In genomic region chr18:37778417-37779165, GRCh38 we compare ENCODE assay signal across 8 cellular contexts.
DNase-seq lines count a peak whose midpoint lies in the region; ATAC-seq, FAIRE-seq and TF ChIP-seq lines count a peak whose summit lies in the region.

No MANE protein-coding gene starts in this region.

- H3K36me3 ChIP-seq in NT2/D1 (ENCODE audit: insufficient read depth, insufficient read length, low read length), result no peaks in the 10 kb centered on the region
- no peaks in the 10 kb centered on the region for H3K36me3 ChIP-seq in GM12878 (ENCODE audit: control insufficient read depth in 2 of 2, insufficient read depth in 2 of 2, low read length in 1 of 2)
- H3K36me3 ChIP-seq in kidney epithelial cell (ENCODE audit: control insufficient read depth, insufficient read depth, low read length), result no peaks in the 10 kb centered on the region

- BruUV-seq in Calu3 (replicated peaks; lab: Mats Ljungman, UMichigan) (no TSS peak), GM12878 (replicated peaks; lab: Mats Ljungman, UMichigan) (no TSS peak)

- TF ChIP-seq POLR2A in GM12878 (IDR thresholded peaks at IDR 0.05; ENCODE audit: low read depth, low read length), result no peak

- in situ Hi-C loops in GM12878 (cut with MboI), result no loop called here

- no peak overlapping the region for H3K27ac Mint-ChIP-seq in Calu3 (ENCODE audit: unreplicated experiment)

- H3K27ac ChIP-seq in GM12878 (ENCODE audit: control insufficient read depth, insufficient read depth), result no peak overlapping the region

- intact Hi-C loops in Calu3 (cut with micrococcal nuclease; ENCODE audit: unreplicated experiment) (loop anchor here (5.0 kb wide), 1 partner anchor 649 kb away; no protein-coding TSS in a partner anchor), GM12878 (cut with micrococcal nuclease; ENCODE audit: unreplicated experiment) (no loop called here)

- no peak overlapping the region for H3K4me3 Mint-ChIP-seq in Calu3 (ENCODE audit: low read depth, unreplicated experiment)

- SMC1A ChIA-PET in GM12878 (lab: Charles Lee; ENCODE audit: uncharacterized antibody, unreplicated experiment), result no interaction called here

- H3K27me3 Mint-ChIP-seq in Calu3 (ENCODE audit: unreplicated experiment), result peaks cover 25% of the 10 kb centered on the region

- H3K9me3 Mint-ChIP-seq in Calu3 (ENCODE audit: low read depth, unreplicated experiment), result peaks cover 3% of the 10 kb centered on the region

- no peak overlapping the region for H2AFZ ChIP-seq in GM12878 (ENCODE audit: control insufficient read depth, low read depth, low read length)

- no peak for FAIRE-seq in GM12878 (lab: Jason Lieb, UNC)

- H3K9me3 ChIP-seq in NT2/D1 (ENCODE audit: insufficient read depth, low read length), result no peaks in the 10 kb centered on the region
- no peaks in the 10 kb centered on the region for H3K9me3 ChIP-seq in GM12878 (replicated peaks; ENCODE audit: control insufficient read depth, insufficient read depth, low read length)

- POLR2A ChIA-PET in GM12878 (lab: Charles Lee), result no interaction called here

- H3K4me2 ChIP-seq in GM12878 (ENCODE audit: control insufficient read depth, insufficient read depth), result no peak overlapping the region

- H3K36me3 Mint-ChIP-seq in Calu3 (ENCODE audit: insufficient read depth, unreplicated experiment), result no peaks in the 10 kb centered on the region

- WGBS in GM12878 (ENCODE audit: insufficient coverage, insufficient replicate concordance, low lambda C conversion rate, missing lambda C conversion rate), result 27% methylated on average over 21 of the region's 21 CpGs

- H3K4me1 Mint-ChIP-seq in Calu3 (ENCODE audit: low read depth, unreplicated experiment), result no peaks in the 10 kb centered on the region

- TF ChIP-seq CTCF in Calu3 (IDR thresholded peaks at IDR 0.05; ENCODE audit: unreplicated experiment), result peak; percentile 78
- TF ChIP-seq CTCF in GM12878 (IDR thresholded peaks at IDR 0.05 in 2 of 3, conservative IDR thresholded peaks at IDR 0.05 in 1 of 3; ENCODE audit: control insufficient read depth in 2 of 3, extremely low read depth in 1 of 3, insufficient read depth in 1 of 3, low read depth in 3 of 3, low read length in 3 of 3), result peak; percentile 67 to 84 (median 69)
- peak; percentile 90 for TF ChIP-seq CTCF in kidney epithelial cell (IDR thresholded peaks at IDR 0.05; ENCODE audit: insufficient read depth, low read length, poor library complexity, severe bottlenecking)

- CTCF ChIA-PET in Calu3 (lab: Charles Lee) (interaction anchor here (1.5 kb wide), 1 partner anchor 1793 kb away, joined by 3 read pairs; no protein-coding TSS in a partner anchor), GM12878 (lab: Yijun Ruan, JAX) (interaction anchor here (0.6 to 1.5 kb wide), 8 partner anchors 11 to 564 kb away, joined by 3 to 6 read pairs (median 4); no protein-coding TSS in a partner anchor)

- H3K4me1 ChIP-seq in NT2/D1 (ENCODE audit: insufficient read depth, insufficient read length), result no peaks in the 10 kb centered on the region
- no peaks in the 10 kb centered on the region for H3K4me1 ChIP-seq in GM12878 (ENCODE audit: control insufficient read depth, insufficient read depth, low read length)

- H3K4me3 ChIP-seq in NT2/D1 (ENCODE audit: insufficient read length, low read depth), result no peak overlapping the region
- H3K4me3 ChIP-seq in GM12878, result no peak overlapping the region
- H3K4me3 ChIP-seq in kidney epithelial cell (ENCODE audit: low read depth, low read length), result no peak overlapping the region

- TF ChIP-seq EP300 in GM12878 (IDR thresholded peaks at IDR 0.05; ENCODE audit: borderline replicate concordance in 1 of 2, control insufficient read depth in 1 of 2, low read depth in 2 of 2, low read length in 2 of 2), result no peak

- TF ChIP-seq RAD21 in GM12878 (IDR thresholded peaks at IDR 0.05; ENCODE audit: insufficient read depth, low read depth, low read length), result peak; percentile 69

- no peaks in the 10 kb centered on the region for H3K27me3 ChIP-seq in NT2/D1 (ENCODE audit: insufficient read depth, insufficient read length)
- H3K27me3 ChIP-seq in GM12878 (replicated peaks in 1 of 2; ENCODE audit: control insufficient read depth in 2 of 2, insufficient read depth in 2 of 2, low read length in 1 of 2), result no peaks in the 10 kb centered on the region
- no peaks in the 10 kb centered on the region for H3K27me3 ChIP-seq in kidney epithelial cell (ENCODE audit: control insufficient read depth, insufficient read depth, low read length)

- H4K20me1 ChIP-seq in GM12878 (ENCODE audit: control insufficient read depth, insufficient read depth), result no peaks in the 10 kb centered on the region

- ATAC-seq in GM19351 (IDR thresholded peaks at IDR 0.05; ENCODE audit: unreplicated experiment), result peak; percentile 96
- ATAC-seq in HG03469 (IDR thresholded peaks at IDR 0.05; ENCODE audit: unreplicated experiment), result peak; percentile 54
- ATAC-seq in GM12878, result peak; percentile 84
- no peak for ATAC-seq in GM21526 (IDR thresholded peaks at IDR 0.05; ENCODE audit: low FRiP score, unreplicated experiment)

- no peaks in the 10 kb centered on the region for H3K79me2 ChIP-seq in GM12878 (ENCODE audit: control insufficient read depth, insufficient read depth, low read length)

- H3K9ac ChIP-seq in NT2/D1 (ENCODE audit: insufficient read length, low read depth), result no peak overlapping the region
- H3K9ac ChIP-seq in GM12878 (ENCODE audit: control insufficient read depth, insufficient read depth, low read length), result no peak overlapping the region

- DNase-seq in Calu3 (peak; percentile 83), NT2/D1 (ENCODE audit: low read depth, low spot score) (peak; percentile 69), GM12878 (ENCODE audit: low read depth, low spot score) (no peak), kidney epithelial cell (ENCODE audit: low read depth) (no peak)
- peak; percentile 8 to 9 for DNase-seq in stimulated activated CD8-positive, alpha-beta memory T cell treated with anti-CD3 and anti-CD28 coated beads, Interleukin-15, amount 100 ng/mL, for 48 hours (ENCODE audit: low read depth in 2 of 2)

- RAD21 ChIA-PET in GM12878 (lab: Charles Lee; ENCODE audit: unreplicated experiment), result interaction anchor here (1.3 to 1.5 kb wide), 2 partner anchors 159 to 757 kb away, joined by 4 to 5 read pairs; no protein-coding TSS in a partner anchor

TF ChIP-seq in GM12878, 131 proteins besides CTCF, POLR2A, EP300 and RAD21:
- TF ChIP-seq ZBED1 (IDR thresholded peaks at IDR 0.05; ENCODE audit: borderline replicate concordance) (no peak), IRF4 (IDR thresholded peaks at IDR 0.05; ENCODE audit: low read depth, low read length) (0 out of 2 replicates have a peak, but pooled peaks have one; percentile 15), SMC3 (IDR thresholded peaks at IDR 0.05; ENCODE audit: borderline replicate concordance, low read length) (peak; percentile 70; the same call in 1 of the 2 replicates)

Comparison
In these comparisons a context has a peak if more than half of its experiments do, and no peak if none do; other contexts are left out.
1. DNase-seq: peak in Calu3 (single experiment), NT2/D1 (single experiment) and stimulated activated CD8-positive, alpha-beta memory T cell treated with anti-CD3 and anti-CD28 coated beads, Interleukin-15, amount 100 ng/mL, for 48 hours (2 of 2); none in GM12878 (single experiment) and kidney epithelial cell (single experiment).
2. Peak in every context shown above with its lines, with median percentiles within 50 percentile points of each other: CTCF ChIP-seq.